In the genomic region with DNA sequence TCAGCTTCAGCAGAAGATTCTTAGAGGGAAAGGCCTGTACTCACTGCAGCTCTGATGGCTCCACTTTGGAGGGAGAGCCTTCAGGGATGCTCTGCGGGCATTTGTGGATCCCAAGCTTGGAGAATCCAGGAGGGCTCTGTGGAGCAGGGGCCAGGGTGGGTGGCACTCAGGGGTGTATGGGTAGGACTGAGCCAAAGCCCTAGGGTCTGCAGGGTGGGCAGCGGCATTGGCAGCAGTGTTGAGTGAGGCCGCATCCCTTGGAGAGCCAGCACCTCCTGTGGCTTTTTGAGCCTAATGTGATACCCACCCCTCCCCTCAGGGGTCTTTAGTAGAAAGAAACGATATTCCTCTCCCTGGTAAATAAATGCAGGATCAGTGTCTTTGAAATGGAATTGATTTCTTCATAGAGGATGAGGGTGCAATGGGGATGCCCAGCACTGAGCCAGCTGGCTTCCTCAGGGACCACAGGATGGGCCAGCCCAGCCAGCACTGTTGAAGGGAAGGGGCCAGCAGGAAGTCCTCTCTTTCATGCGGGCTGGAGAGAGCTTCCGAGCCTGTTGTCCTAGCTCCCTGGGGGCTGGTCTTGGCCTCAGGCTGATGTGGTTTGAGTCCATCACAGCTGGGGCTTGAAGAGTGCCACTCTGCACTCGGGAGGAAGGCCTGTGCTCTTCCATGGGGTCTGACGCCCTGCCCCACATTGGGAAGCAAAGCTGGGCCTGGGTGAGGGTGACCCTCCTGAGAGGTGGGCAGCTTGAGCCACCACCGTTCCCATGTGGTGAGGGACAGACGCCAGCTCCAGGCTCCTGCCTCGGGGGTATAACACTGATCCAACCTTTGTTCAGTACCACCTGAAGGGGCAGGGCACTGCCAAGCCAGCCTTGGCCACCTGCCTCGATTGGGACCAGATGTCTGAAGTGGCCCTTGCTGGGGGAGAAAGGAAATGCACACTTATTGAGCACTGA, we compare ENCODE assay signal across 31 cellular contexts. TPM values are rescaled to one million over a fixed set of nuclear protein-coding genes. Genes with fewer than 3 reads are reported as not detected.
DNase-seq lines count a peak whose midpoint lies in the region; ATAC-seq and TF ChIP-seq lines count a peak whose summit lies in the region.
"Had no signal": no experiment of that assay in that cellular context is flagged by ENCODE, and none has a peak within 500 bp of the region (broad histone marks: within the 10 kb centered on the region; RNA-seq: fewer than 3 reads in every experiment).

No MANE protein-coding gene starts in this region.

- DNase-seq in NCI-H2196 (lab: John Stamatoyannopoulos, UW; ENCODE audit: unreplicated experiment), result peak; percentile 22
- DNase-seq in NCI-H2196 treated with DMSO at 0.1 percent for 48 hours (lab: John Stamatoyannopoulos, UW; ENCODE audit: unreplicated experiment), result no peak
- DNase-seq in H9, result peak; percentile 19
- peak; percentile 55 for DNase-seq in sigmoid colon
- no peak for DNase-seq in T-cell
- DNase-seq in SIG-M5 (lab: John Stamatoyannopoulos, UW), result no peak
- DNase-seq: 8988T; activated CD4-positive, alpha-beta T cell treated with anti-CD3 and anti-CD28 coated beads, Interleukin-2, amount 10 ng/mL, durations not matched to agents 7 days and 5 days; activated T-cell treated with anti-CD3 and anti-CD28 coated beads, Interleukin-2, amount 50 U/mL, for 4 hours; effector CD4-positive, alpha-beta T cell; esophagus squamous epithelium; HCEC 1CT; midbrain; NCI-H1436; NCI-H2171 treated with DMSO at 0.1 percent for 48 hours; NCI-H82; SHP77 treated with DMSO at 0.1 percent for 48 hours; small intestine; stimulated activated CD4-positive, alpha-beta T cell treated with anti-CD3 and anti-CD28 coated beads, Interleukin-2, amount 100 ng/mL, for 48 hours; stimulated activated naive CD4-positive, alpha-beta T cell treated with Interleukin-2 at 50 U/mL for 16 hours had no signal

- H2BK20ac ChIP-seq in H9 (ENCODE audit: low read depth, low read length, poor library complexity, severe bottlenecking), result no peak overlapping the region

- no peak overlapping the region for H3K4me2 ChIP-seq in H9 (ENCODE audit: insufficient read depth, insufficient read length, low read length)

- H4K5ac ChIP-seq in H9 (ENCODE audit: insufficient read length, low read depth, low read length), result no peak overlapping the region

- no peak overlapping the region for H3K27ac ChIP-seq in H9 (ENCODE audit: insufficient read length, low read depth, low read length)
- no peak overlapping the region for H3K27ac ChIP-seq in sigmoid colon
- H3K27ac ChIP-seq: ascending aorta, esophagus squamous epithelium, gastroesophageal sphincter, HL-60, prostate gland had no signal

- no peak overlapping the region for H2BK5ac ChIP-seq in H9 (ENCODE audit: insufficient read length, low read length)

- no peak overlapping the region for H2BK120ac ChIP-seq in H9 (ENCODE audit: low read depth, low read length, poor library complexity, severe bottlenecking)

- H3K4me1 ChIP-seq in H9 (ENCODE audit: insufficient read depth, low read length) (no peaks in the 10 kb centered on the region), sigmoid colon (peaks cover 0 to 12% (median 6%) of the 10 kb centered on the region in 4 donors)
- H3K4me1 ChIP-seq: ascending aorta, prostate gland had no signal

- no peak overlapping the region for H4K8ac ChIP-seq in H9 (replicated peaks; ENCODE audit: insufficient read length, low read depth, low read length)

- no peak overlapping the region for H3K9ac ChIP-seq in H9 (ENCODE audit: extremely low read depth, insufficient read length, low read length)

- peaks cover 3 to 5% of the 10 kb centered on the region in 2 experiments; a peak in 2 of 4 replicates for H3K4me1 Mint-ChIP-seq in H9
- H3K4me1 Mint-ChIP-seq in T-cell, result no peaks in the 10 kb centered on the region
- H3K4me1 Mint-ChIP-seq: activated CD4-positive, alpha-beta T cell treated with anti-CD3 and anti-CD28 coated beads, Interleukin-2, amount 10 ng/mL, durations not matched to agents 7 days and 5 days; central memory CD8-positive, alpha-beta T cell had no signal

- H3K36me3 Mint-ChIP-seq in H9 (ENCODE audit: insufficient read depth in 1 of 3, low read depth in 3 of 3), result no peaks in the 10 kb centered on the region
- H3K36me3 Mint-ChIP-seq in T-cell, result no peaks in the 10 kb centered on the region

- H3K27me3 Mint-ChIP-seq in H9 (ENCODE audit: low read depth) (peaks cover 4% of the 10 kb centered on the region), T-cell (peaks cover 6 to 11% of the 10 kb centered on the region in 2 donors)
- H3K27me3 Mint-ChIP-seq: activated CD4-positive, alpha-beta T cell treated with anti-CD3 and anti-CD28 coated beads, Interleukin-2, amount 10 ng/mL, durations not matched to agents 7 days and 5 days had no signal

- H3K79me1 ChIP-seq in H9 (ENCODE audit: insufficient read depth, low read depth, low read length, poor library complexity, severe bottlenecking), result no peaks in the 10 kb centered on the region

- no peak overlapping the region for H2AK5ac ChIP-seq in H9 (ENCODE audit: insufficient read length, low read length)

- no peaks in the 10 kb centered on the region for H3K9me3 ChIP-seq in H9 (ENCODE audit: control insufficient read depth, low read depth, low read length)
- H3K9me3 ChIP-seq in sigmoid colon, result no peaks in the 10 kb centered on the region
- H3K9me3 ChIP-seq: ascending aorta, esophagus squamous epithelium, gastroesophageal sphincter, prostate gland had no signal

- H2BK12ac ChIP-seq in H9 (ENCODE audit: insufficient read length, low read depth, low read length), result no peak overlapping the region

- H3T11ph ChIP-seq in H9 (ENCODE audit: low read length), result no peak overlapping the region

- ATAC-seq in esophagus mucosa, result peak; percentile 11
- no peak for ATAC-seq in T-cell (replicated peaks in 1 of 4)
- no peak for ATAC-seq in HG03378 (IDR thresholded peaks at IDR 0.05; ENCODE audit: unreplicated experiment)
- ATAC-seq: activated T-cell treated with anti-CD3 and anti-CD28 coated beads, Interleukin-2, amount 50 U/mL, for 4 hours; gastroesophageal sphincter had no signal

- POLR2A ChIA-PET in T-cell (lab: Charles Lee), result no interaction called here

- CTCF ChIA-PET in T-cell (lab: Charles Lee), result no interaction called here

- no peaks in the 10 kb centered on the region for H3K79me2 ChIP-seq in H9 (ENCODE audit: insufficient read depth, low read length)

- no peak overlapping the region for H3K18ac ChIP-seq in H9 (ENCODE audit: insufficient read length, low read depth, low read length)

- H3K23ac ChIP-seq in H9 (ENCODE audit: insufficient read length, low read depth, low read length), result no peak overlapping the region

- H3K27ac Mint-ChIP-seq in H9 (no peak overlapping the region), T-cell (no peak overlapping the region)
- H3K27ac Mint-ChIP-seq: activated CD4-positive, alpha-beta T cell treated with anti-CD3 and anti-CD28 coated beads, Interleukin-2, amount 10 ng/mL, durations not matched to agents 7 days and 5 days had no signal

- TF ChIP-seq POLR2A in sigmoid colon (IDR thresholded peaks at IDR 0.05), result no peak

- no peak overlapping the region for H3K56ac ChIP-seq in H9 (ENCODE audit: insufficient read length, low read depth, low read length)

- H3K4me3 Mint-ChIP-seq in H9 (no peak overlapping the region), T-cell (no peak overlapping the region)
- H3K4me3 Mint-ChIP-seq: activated CD4-positive, alpha-beta T cell treated with anti-CD3 and anti-CD28 coated beads, Interleukin-2, amount 10 ng/mL, durations not matched to agents 7 days and 5 days; activated T-cell treated with anti-CD3 and anti-CD28 coated beads, Interleukin-2, amount 50 U/mL, for 4 hours; central memory CD8-positive, alpha-beta T cell had no signal

- H3K9me3 Mint-ChIP-seq in H9, result peaks cover 3 to 9% of the 10 kb centered on the region in 2 experiments; a peak in 3 of 5 replicates
- H3K9me3 Mint-ChIP-seq in T-cell, result peaks cover 0 to 7% (median 0%) of the 10 kb centered on the region in 3 donors
- H3K9me3 Mint-ChIP-seq: activated T-cell treated with anti-CD3 and anti-CD28 coated beads, Interleukin-2, amount 50 U/mL, for 4 hours had no signal

- TF ChIP-seq EP300 in sigmoid colon (IDR thresholded peaks at IDR 0.05), result no peak

- H4K91ac ChIP-seq in H9 (ENCODE audit: insufficient read length, low read depth, low read length), result no peak overlapping the region

- H3K4ac ChIP-seq in H9 (ENCODE audit: low read depth, low read length), result no peak overlapping the region

- H3K27me3 ChIP-seq in H9 (ENCODE audit: insufficient read depth, low read length) (no peaks in the 10 kb centered on the region), sigmoid colon (no peaks in the 10 kb centered on the region)
- H3K27me3 ChIP-seq: ascending aorta, gastroesophageal sphincter had no signal

- no peaks in the 10 kb centered on the region for H4K20me1 ChIP-seq in H9 (ENCODE audit: control insufficient read depth, insufficient read depth, insufficient read length)

- intact Hi-C loops in sigmoid colon (cut with DNase I), result no loop called here

- H3K4me3 ChIP-seq in sigmoid colon, result no peak overlapping the region
- H3K4me3 ChIP-seq: ascending aorta, esophagus squamous epithelium, gastroesophageal sphincter, prostate gland had no signal

- TF ChIP-seq CTCF in H9 (conservative IDR thresholded peaks at IDR 0.05) (no peak), sigmoid colon (IDR thresholded peaks at IDR 0.05) (no peak)

- H3K23me2 ChIP-seq in H9 (ENCODE audit: insufficient read length, low read depth, low read length, poor library complexity, severe bottlenecking), result no peaks in the 10 kb centered on the region

- H3K14ac ChIP-seq in H9 (ENCODE audit: insufficient read depth, low read length), result no peak overlapping the region

- no peak overlapping the region for H2AFZ ChIP-seq in H9 (ENCODE audit: low read length)

- H3K36me3 ChIP-seq in sigmoid colon, result no peaks in the 10 kb centered on the region
- H3K36me3 ChIP-seq: ascending aorta, esophagus squamous epithelium, gastroesophageal sphincter, prostate gland had no signal

- WGBS in H9 (ENCODE audit: extremely low coverage, insufficient read length, low lambda C conversion rate), result no CpG with 5 or more reads among the region's 12 CpGs
- WGBS in sigmoid colon, 2 donors, result 71 to 73% methylated on average over 12 of the region's 12 CpGs

- H2BK15ac ChIP-seq in H9 (ENCODE audit: low read depth, low read length), result no peak overlapping the region

RNA-seq across cellular contexts. Expression of a gene that starts 49.5 kb away (rescaled TPM):
- total RNA-seq in H9 (2021) (0.04 TPM in 1 of 2 replicates, not detected in the other), esophagus mucosa (not detected), sigmoid colon (not detected), T-cell (not detected)
- polyA plus RNA-seq in sigmoid colon, result under 1 TPM in 1 of 3 donors, not detected in 2; 0.01 TPM
- total RNA-seq: activated CD4-positive, alpha-beta T cell treated with anti-CD3 and anti-CD28 coated beads, Interleukin-2, amount 10 ng/mL, durations not matched to agents 7 days and 5 days; activated T-cell treated with anti-CD3 and anti-CD28 coated beads, Interleukin-2, amount 50 U/mL, for 4 hours; ascending aorta; Daoy; T-helper 1 cell treated with Interleukin-12 subunit alpha and Interleukin-12 subunit beta and Interleukin-4 antibody, amounts not matched to agents 30 ng/mL and 1 ng/mL, for 36 hours had no signal
- polyA plus RNA-seq: neural cell, small intestine, urinary bladder had no signal

Comparison
In these comparisons a context has a peak if more than half of its experiments do, and no peak if none do; other contexts are left out.
1. DNase-seq: peak in NCI-H2196 (single experiment), H9 (single experiment) and sigmoid colon (single experiment); none in NCI-H2196 treated with DMSO at 0.1 percent for 48 hours (single experiment), T-cell (0 of 34) and SIG-M5 (single experiment).